1 cellular context compared by ENCODE assay signal in the genomic region with DNA sequence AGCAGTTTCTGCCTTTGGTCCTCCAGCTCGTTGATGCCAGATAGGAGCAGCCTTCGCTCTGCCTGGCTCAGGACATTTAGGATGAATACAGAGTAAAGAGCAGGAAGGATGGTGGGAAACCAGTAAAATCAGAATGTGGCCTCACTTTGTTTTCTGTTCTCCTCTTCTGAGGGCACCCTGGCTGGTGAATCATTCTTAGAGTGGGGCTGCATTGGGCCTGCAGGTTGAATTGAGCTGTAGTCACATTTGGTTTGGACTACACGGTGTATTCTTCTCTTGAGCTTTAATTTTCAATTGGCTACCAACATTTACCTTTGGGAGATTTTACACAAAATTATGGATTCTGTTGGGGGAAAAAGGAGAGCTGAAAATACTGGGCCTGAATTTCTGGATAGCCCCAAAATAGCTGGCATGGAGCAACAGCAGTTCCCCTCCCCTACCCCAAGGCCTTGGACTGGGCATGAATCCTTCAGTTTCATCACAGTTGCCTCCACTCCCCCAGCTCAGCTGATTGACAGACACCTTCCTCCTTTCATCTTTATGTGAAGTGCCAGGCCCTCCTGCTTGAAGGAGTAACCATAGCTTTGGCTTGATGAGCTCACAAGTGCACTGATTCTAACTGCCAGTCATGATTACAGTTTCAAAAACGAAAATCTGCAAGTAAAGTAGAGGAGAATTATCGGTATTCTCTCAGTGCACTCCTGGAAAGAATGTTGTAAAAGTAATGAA.
TF ChIP-seq lines count a peak whose summit lies in the region.

No MANE protein-coding gene starts in this region.

TF ChIP-seq in HepG2, 621 proteins besides CTCF, POLR2A, EP300 and RAD21 (continued from another document):
- TF ChIP-seq AHDC1 (CRISPR knock-in tag; IDR thresholded peaks at IDR 0.05; ENCODE audit: borderline replicate concordance) (no peak), UBTF (CRISPR knock-in tag; IDR thresholded peaks at IDR 0.05) (no peak), ZBTB33 (CRISPR knock-in tag; IDR thresholded peaks at IDR 0.05) (no peak), DMAP1 (CRISPR knock-in tag; IDR thresholded peaks at IDR 0.05) (no peak), NR2C2 (CRISPR knock-in tag; IDR thresholded peaks at IDR 0.05; ENCODE audit: borderline replicate concordance) (no peak), ZZZ3 (CRISPR knock-in tag; IDR thresholded peaks at IDR 0.05; ENCODE audit: borderline replicate concordance) (no peak), ZNF296 (CRISPR knock-in tag; conservative IDR thresholded peaks at IDR 0.05) (no peak), ZNF350 (CRISPR knock-in tag; IDR thresholded peaks at IDR 0.05; ENCODE audit: borderline replicate concordance, low read depth) (no peak), CREM (IDR thresholded peaks at IDR 0.05) (no peak), CREM (CRISPR knock-in tag; IDR thresholded peaks at IDR 0.05) (no peak)
TF ChIP-seq in HepG2: peak in this region for 0.
